ENCODE assay signal across 12 cellular contexts in genomic region chr19:37914908-37915307, GRCh38. TPM values are rescaled to one million over a fixed set of nuclear protein-coding genes. Genes with fewer than 3 reads are reported as not detected.
A peak's percentile ranks its signal among the peaks of the same experiment; 100 is the strongest.
DNase-seq lines count a peak whose midpoint lies in the region; ATAC-seq and TF ChIP-seq lines count a peak whose summit lies in the region.
"Had no signal": no experiment of that assay in that cellular context is flagged by ENCODE, and none has a peak within 500 bp of the region (broad histone marks: within the 10 kb centered on the region; RNA-seq: fewer than 3 reads in every experiment).

No MANE protein-coding gene starts in this region.

- H3K4me1 ChIP-seq in cardiac muscle cell (ENCODE audit: low read depth) (peaks cover 5% of the 10 kb centered on the region), heart right ventricle (peaks cover 0 to 12% (median 0%) of the 10 kb centered on the region in 9 donors), transverse colon (peaks cover 0 to 16% (median 6%) of the 10 kb centered on the region in 4 donors)

- no peak for TF ChIP-seq EP300 in transverse colon (IDR thresholded peaks at IDR 0.05; ENCODE audit: low read depth)

- H3K9me3 ChIP-seq in cardiac muscle cell (ENCODE audit: low read depth) (no peaks in the 10 kb centered on the region), heart right ventricle (no peaks in the 10 kb centered on the region), transverse colon (no peaks in the 10 kb centered on the region)

- H3K27me3 ChIP-seq in cardiac muscle cell = no peaks in the 10 kb centered on the region
- H3K27me3 ChIP-seq in heart right ventricle = no peaks in the 10 kb centered on the region
- no peaks in the 10 kb centered on the region for H3K27me3 ChIP-seq in transverse colon

- in situ Hi-C loops in transverse colon (cut with MboI; ENCODE audit: low pct_ligation_motif_present in 1 of 4, low pct_unique_long_range_greater_than_20kb in 1 of 4, low sequenced_read_pairs in 3 of 4) = loop anchor here in 3 of 4 donors (25.0 kb wide), 2 partner anchors 172 to 422 kb away; partner anchors contain the start of gene CATSPERG (in 3 of the 3)

- no peaks in the 10 kb centered on the region for H3K9me3 Mint-ChIP-seq in T-cell
- H3K9me3 Mint-ChIP-seq: activated CD4-positive, alpha-beta T cell treated with anti-CD3 and anti-CD28 coated beads, Interleukin-2, amount 10 ng/mL, durations not matched to agents 24 days and 14 days had no signal

- no peak for TF ChIP-seq POLR2A in transverse colon (IDR thresholded peaks at IDR 0.05)

- peak overlapping the region in 1 of 3 donors; percentile 5 for H3K4me3 Mint-ChIP-seq in T-cell
- H3K4me3 Mint-ChIP-seq: activated CD4-positive, alpha-beta T cell treated with anti-CD3 and anti-CD28 coated beads, Interleukin-2, amount 10 ng/mL, durations not matched to agents 24 days and 14 days had no signal

- no peaks in the 10 kb centered on the region for H3K27me3 Mint-ChIP-seq in T-cell
- H3K27me3 Mint-ChIP-seq: activated CD4-positive, alpha-beta T cell treated with anti-CD3 and anti-CD28 coated beads, Interleukin-2, amount 10 ng/mL, durations not matched to agents 24 days and 14 days had no signal

- WGBS in heart right ventricle, 2 donors = 25 to 49% methylated on average over 2 of the region's 2 CpGs
- 26% methylated on average over 2 of the region's 2 CpGs; no CpG with 5 or more reads in 1 of the 2 donors for WGBS in transverse colon (ENCODE audit: low coverage in 1 of 2), 2 donors

- H3K36me3 Mint-ChIP-seq in T-cell = peaks cover 17% of the 10 kb centered on the region

- H3K4me1 Mint-ChIP-seq in T-cell = peaks cover 23 to 40% (median 26%) of the 10 kb centered on the region in 3 donors

- H3K27ac ChIP-seq in cardiac muscle cell (peak overlapping the region; percentile 48), heart right ventricle (no peak overlapping the region), transverse colon (peak overlapping the region; percentile 40 to 59 (median 47))
- H3K27ac ChIP-seq: PC-9 had no signal

- CTCF ChIA-PET in T-cell (lab: Charles Lee) = interaction anchor here in 1 of 2 donors (0.6 kb wide), 1 partner anchor 324 kb away, joined by 3 read pairs; no protein-coding TSS in a partner anchor

- H3K4me3 ChIP-seq in cardiac muscle cell (no peak overlapping the region), heart right ventricle (no peak overlapping the region), transverse colon (no peak overlapping the region)
- H3K4me3 ChIP-seq: PC-9 had no signal

- intact Hi-C loops in heart right ventricle (cut with DNase I) (loop anchor here in 1 of 10 donors (5.0 kb wide), 1 partner anchor 87 kb away; no protein-coding TSS in a partner anchor), transverse colon (cut with DNase I; ENCODE audit: low total_unique reads) (no loop called here)

- no peaks in the 10 kb centered on the region for H3K36me3 ChIP-seq in cardiac muscle cell
- H3K36me3 ChIP-seq in heart right ventricle = no peaks in the 10 kb centered on the region
- H3K36me3 ChIP-seq in transverse colon = no peaks in the 10 kb centered on the region

- H3K27ac Mint-ChIP-seq in T-cell = peak overlapping the region; percentile 19 to 46
- H3K27ac Mint-ChIP-seq: activated CD4-positive, alpha-beta T cell treated with anti-CD3 and anti-CD28 coated beads, Interleukin-2, amount 10 ng/mL, durations not matched to agents 24 days and 14 days had no signal

- ATAC-seq in heart right ventricle (no peak), HG03460 (IDR thresholded peaks at IDR 0.05; ENCODE audit: unreplicated experiment) (peak; percentile 59), T-cell (replicated peaks in 1 of 4) (no peak)
- ATAC-seq: HepG2 had no signal

- no peak for TF ChIP-seq CTCF in cardiac muscle cell (IDR thresholded peaks at IDR 0.05; ENCODE audit: low read depth, low read length)
- TF ChIP-seq CTCF in heart right ventricle (IDR thresholded peaks at IDR 0.05) = no peak
- TF ChIP-seq CTCF in transverse colon (IDR thresholded peaks at IDR 0.05) = no peak

- POLR2A ChIA-PET in T-cell (lab: Charles Lee) = no interaction called here

- no peak for DNase-seq in cardiac muscle cell (ENCODE audit: low read depth in 1 of 2, low spot score in 1 of 2)
- DNase-seq in heart right ventricle = no peak
- no peak for DNase-seq in T-cell
- DNase-seq in transverse colon = no peak
- no peak for DNase-seq in midbrain (lab: John Stamatoyannopoulos, UW)
- DNase-seq in Ammon's horn (ENCODE audit: low spot score) = no peak
- no peak for DNase-seq in NCI-H1092 treated with DMSO at 0.1 percent for 48 hours (lab: John Stamatoyannopoulos, UW)
- DNase-seq: activated CD4-positive, alpha-beta T cell treated with anti-CD3 and anti-CD28 coated beads, Interleukin-2, amount 10 ng/mL, durations not matched to agents 24 days and 14 days; PC-9 had no signal

RNA-seq across cellular contexts. Expression of gene SIPA1L3, which starts 7.9 kb away (rescaled TPM):
- 16.4 and 30.3 TPM in 2 replicates for total RNA-seq in cardiac muscle cell
- 9.3 and 18.4 TPM in 2 replicates for polyA plus RNA-seq in cardiac muscle cell
- total RNA-seq in heart right ventricle = 10 to 100 TPM in 8 of 10 donors, 1 to 10 TPM in 2; 5.2 to 24.2 (median 12.7) TPM
- 1 to 10 TPM; 2.8 to 8.4 TPM for polyA plus RNA-seq in heart right ventricle
- 10 to 100 TPM; 26.2 to 40.6 (median 35.5) TPM for total RNA-seq in T-cell
- total RNA-seq in transverse colon = 100 to 1,000 TPM; 191 to 284 (median 231) TPM

RNA-seq across cellular contexts. Expression of gene WDR87, which starts 8.5 kb away (rescaled TPM):
- total RNA-seq in cardiac muscle cell (not detected in 2 replicates), heart right ventricle (under 1 TPM in 1 of 10 donors, not detected in 9; 0.04 TPM), T-cell (not detected), transverse colon (not detected)
- polyA plus RNA-seq in cardiac muscle cell (0.17 TPM in 1 of 2 replicates, not detected in the other), heart right ventricle (not detected)
- total RNA-seq: activated CD4-positive, alpha-beta T cell treated with anti-CD3 and anti-CD28 coated beads, Interleukin-2, amount 10 ng/mL, durations not matched to agents 24 days and 14 days; HepG2; PC-9; pulmonary artery endothelial cell had no signal
- polyA plus RNA-seq: HepG2 had no signal

Comparison
In these comparisons a context has a peak if more than half of its experiments do, and no peak if none do; other contexts are left out.
1. H3K27ac ChIP-seq: peak in cardiac muscle cell (single experiment) and transverse colon (4 of 4); none in heart right ventricle (0 of 10).